Comparison of ENCODE assay signal across 20 cellular contexts in genomic region chr18:66511810-66512209, GRCh38.
DNase-seq lines count a peak whose midpoint lies in the region; ATAC-seq and TF ChIP-seq lines count a peak whose summit lies in the region.
"Had no signal": no experiment of that assay in that cellular context is flagged by ENCODE, and none has a peak within 500 bp of the region (broad histone marks: within the 10 kb centered on the region; RNA-seq: fewer than 3 reads in every experiment).

No MANE protein-coding gene starts in this region.

- no TSS peak for BruUV-seq in PC-3 (replicated peaks; lab: Mats Ljungman, UMichigan)

- no peaks in the 10 kb centered on the region for H4K20me1 ChIP-seq in PC-3 (ENCODE audit: low read length)

- no peaks in the 10 kb centered on the region for H3K9me2 ChIP-seq in PC-3 (replicated peaks; ENCODE audit: low read length)

- H3K36me3 ChIP-seq in PC-3 (ENCODE audit: low read depth, low read length) = no peaks in the 10 kb centered on the region
- no peaks in the 10 kb centered on the region for H3K36me3 ChIP-seq in mesodermal cell (ENCODE audit: control insufficient read depth, insufficient read depth, low read length)
- H3K36me3 ChIP-seq in uterus = no peaks in the 10 kb centered on the region
- H3K36me3 ChIP-seq: brain microvascular endothelial cell, SJSA1, thyroid gland had no signal

- POLR2A ChIA-PET in PC-3 (lab: Charles Lee; ENCODE audit: unreplicated experiment) = no interaction called here

- peak overlapping the region; percentile 19; the same call in 1 of the 2 replicates for H3K27ac ChIP-seq in PC-3 (ENCODE audit: low read length)
- H3K27ac ChIP-seq in epithelial cell of prostate = peak overlapping the region; percentile 84
- peak overlapping the region; percentile 24 for H3K27ac ChIP-seq in mesodermal cell (ENCODE audit: low read depth, low read length, severe bottlenecking)
- no peak overlapping the region for H3K27ac ChIP-seq in uterus
- H3K27ac ChIP-seq: brain microvascular endothelial cell, dorsolateral prefrontal cortex, KMS-11, SJSA1, skin epidermis, thyroid gland had no signal

- intact Hi-C loops in PC-3 (cut with micrococcal nuclease) = loop anchor here (5.0 kb wide), 1 partner anchor 235 kb away; no protein-coding TSS in a partner anchor
- intact Hi-C loops in uterus (cut with DNase I; ENCODE audit: low total_unique reads) = no loop called here
- intact Hi-C loops in Right ventricle myocardium superior (cut with DNase I) = no loop called here

- H3K4me2 ChIP-seq in PC-3 (ENCODE audit: low read length) = peak overlapping the region; percentile 18
- H3K4me2 ChIP-seq: KMS-11 had no signal

- CTCF ChIA-PET in PC-3 (lab: Charles Lee) = no interaction called here

- no peaks in the 10 kb centered on the region for H3F3A ChIP-seq in PC-3 (ENCODE audit: low read length, unreplicated experiment)

- H3K27me3 ChIP-seq in PC-3 (ENCODE audit: low read length) (no peaks in the 10 kb centered on the region), uterus (no peaks in the 10 kb centered on the region)
- H3K27me3 ChIP-seq: brain microvascular endothelial cell, dorsolateral prefrontal cortex, SJSA1, thyroid gland had no signal

- ATAC-seq in PC-3 (peak; percentile 86), GM18517 (IDR thresholded peaks at IDR 0.05; ENCODE audit: unreplicated experiment) (no peak), Right ventricle myocardium superior (ENCODE audit: poor library complexity) (no peak)

- DNase-seq in DMS53 (lab: John Stamatoyannopoulos, UW) (peak; percentile 60), PC-3 (peak; percentile 72), epithelial cell of prostate (ENCODE audit: low read depth, low spot score) (peak; percentile 49), NCI-H510A (lab: John Stamatoyannopoulos, UW) (no peak), uterus (no peak), Right ventricle myocardium superior (no peak)
- DNase-seq: activated CD4-positive, alpha-beta T cell treated with anti-CD3 and anti-CD28 coated beads, Interleukin-2, amount 50 U/mL, for 1 hour; activated naive CD4-positive, alpha-beta T cell treated with anti-CD3 and anti-CD28 coated beads, Interleukin-2, amount 50 U/mL, for 16 hours; brain microvascular endothelial cell; DMS153; dorsolateral prefrontal cortex; NCI-H1436; NCI-H2227 treated with DMSO at 0.1 percent for 48 hours; posterior cingulate gyrus; thyroid gland had no signal

- no peak for TF ChIP-seq POLR2A in uterus (IDR thresholded peaks at IDR 0.05)

- H3K9me3 ChIP-seq in PC-3 (ENCODE audit: low read length) (no peaks in the 10 kb centered on the region), mesodermal cell (ENCODE audit: control insufficient read depth, low read length) (no peaks in the 10 kb centered on the region), uterus (no peaks in the 10 kb centered on the region)
- H3K9me3 ChIP-seq: SJSA1, thyroid gland had no signal

- no peaks in the 10 kb centered on the region for H3K79me2 ChIP-seq in PC-3 (ENCODE audit: low read length)

- TF ChIP-seq CTCF in PC-3 (conservative IDR thresholded peaks at IDR 0.05; ENCODE audit: low read depth, low read length) (no peak), uterus (IDR thresholded peaks at IDR 0.05) (no peak)

- H3K4me3 ChIP-seq in PC-3 (ENCODE audit: low read length) = no peak overlapping the region
- no peak overlapping the region for H3K4me3 ChIP-seq in mesodermal cell (ENCODE audit: extremely low read depth, insufficient read depth, low read length, poor library complexity, severe bottlenecking)
- no peak overlapping the region for H3K4me3 ChIP-seq in uterus
- H3K4me3 ChIP-seq: dorsolateral prefrontal cortex, SJSA1, skin epidermis, thyroid gland had no signal

- H3K4me1 ChIP-seq in PC-3 (ENCODE audit: insufficient read depth, low read length) (peaks cover 19% of the 10 kb centered on the region), mesodermal cell (ENCODE audit: control insufficient read depth, insufficient read depth, low read length, poor library complexity, severe bottlenecking) (peaks cover 6% of the 10 kb centered on the region), uterus (no peaks in the 10 kb centered on the region)
- H3K4me1 ChIP-seq: SJSA1, thyroid gland had no signal

- H2AFZ ChIP-seq in PC-3 (ENCODE audit: low read length) = no peak overlapping the region

- H3K9ac ChIP-seq in PC-3 (ENCODE audit: low read length) = no peak overlapping the region
- H3K9ac ChIP-seq: KMS-11 had no signal

Comparison
In these comparisons a context has a peak if more than half of its experiments do, and no peak if none do; other contexts are left out.
1. DNase-seq: peak in DMS53 (single experiment), PC-3 (single experiment) and epithelial cell of prostate (single experiment); none in NCI-H510A (single experiment), uterus (0 of 2) and Right ventricle myocardium superior (single experiment).
2. H3K27ac ChIP-seq: peak in PC-3 (single experiment), epithelial cell of prostate (single experiment) and mesodermal cell (single experiment); none in uterus (0 of 2).